ENCODE assay signal across 13 cellular contexts in the genomic region with DNA sequence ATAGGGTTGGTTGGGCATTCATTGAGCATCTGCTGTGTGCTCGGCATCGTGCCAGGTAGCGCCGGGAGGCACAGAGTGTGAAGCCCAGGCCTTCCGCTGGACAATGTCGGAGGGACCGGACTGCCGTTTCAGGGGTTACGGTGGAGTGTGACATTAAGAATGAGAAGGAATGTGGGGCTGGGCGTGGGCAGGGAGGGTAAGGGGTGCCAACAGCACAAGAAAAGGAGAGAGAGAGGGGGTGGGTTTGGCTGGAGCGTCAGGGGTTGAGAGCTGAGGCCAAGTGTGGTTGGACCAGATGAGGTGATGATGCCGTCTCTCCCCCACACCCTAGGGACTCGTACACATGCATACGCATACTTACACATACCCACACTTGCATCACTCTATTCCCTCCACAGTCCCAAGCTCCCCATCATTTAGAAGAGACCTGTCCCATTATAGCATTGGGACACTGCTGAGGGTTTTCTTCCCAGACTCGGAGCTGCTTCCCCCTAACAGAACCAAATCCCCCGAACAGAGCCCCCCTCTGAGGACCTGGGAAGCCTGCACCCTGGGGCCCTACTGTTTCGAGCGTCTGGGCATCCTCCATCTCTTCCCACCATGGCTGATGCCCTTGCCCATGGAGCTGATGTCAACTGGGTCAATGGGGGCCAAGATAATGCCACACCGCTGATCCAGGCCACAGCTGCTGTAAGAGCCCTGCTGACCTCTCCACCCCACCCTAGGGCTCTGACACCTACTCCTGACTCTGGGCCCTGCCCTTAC. TPM values are rescaled to one million over a fixed set of nuclear protein-coding genes. Genes with fewer than 3 reads are reported as not detected.
DNase-seq lines count a peak whose midpoint lies in the region; ATAC-seq, FAIRE-seq and TF ChIP-seq lines count a peak whose summit lies in the region.
"Had no signal": no experiment of that assay in that cellular context is flagged by ENCODE, and none has a peak within 500 bp of the region (broad histone marks: within the 10 kb centered on the region; RNA-seq: fewer than 3 reads in every experiment).

No MANE protein-coding gene starts in this region.

- H3K4me1 ChIP-seq in HepG2 (ENCODE audit: insufficient read depth, low read length) (peaks cover 66% of the 10 kb centered on the region), right lobe of liver (peaks cover 0 to 26% (median 7%) of the 10 kb centered on the region in 4 donors), fibroblast of lung (ENCODE audit: control insufficient read depth, extremely low read depth, insufficient read depth, low read length) (peaks cover 15% of the 10 kb centered on the region), tibial nerve (peaks cover 0 to 56% (median 30%) of the 10 kb centered on the region in 4 donors), thyroid gland (peaks cover 21 to 32% of the 10 kb centered on the region in 2 donors)

- ATAC-seq in HepG2 (no peak), right lobe of liver (no peak)
- ATAC-seq: foreskin keratinocyte had no signal

- no peak for TF ChIP-seq CTCF in HepG2 (CRISPR knock-in tag; IDR thresholded peaks at IDR 0.05)
- TF ChIP-seq CTCF in right lobe of liver (IDR thresholded peaks at IDR 0.05): no peak
- no peak for TF ChIP-seq CTCF in fibroblast of lung (conservative IDR thresholded peaks at IDR 0.05 in 1 of 2, IDR thresholded peaks at IDR 0.05 in 1 of 2; ENCODE audit: low read depth in 1 of 2, low read length in 2 of 2)
- TF ChIP-seq CTCF in tibial nerve (IDR thresholded peaks at IDR 0.05): no peak
- TF ChIP-seq CTCF in thyroid gland (IDR thresholded peaks at IDR 0.05): no peak

- H4K20me1 ChIP-seq in HepG2 (ENCODE audit: insufficient read depth, low read length): peaks cover 13% of the 10 kb centered on the region; the same call in 1 of the 2 replicates
- no peaks in the 10 kb centered on the region for H4K20me1 ChIP-seq in fibroblast of lung (ENCODE audit: control insufficient read depth, extremely low read depth, insufficient read depth, low read length)

- H3K79me2 ChIP-seq in HepG2 (ENCODE audit: insufficient read depth, low read length): no peaks in the 10 kb centered on the region
- H3K79me2 ChIP-seq in fibroblast of lung (ENCODE audit: control insufficient read depth, insufficient read depth, low read length): peaks cover 16% of the 10 kb centered on the region

- no peaks in the 10 kb centered on the region for H3K36me3 ChIP-seq in HepG2 (replicated peaks in 1 of 2; ENCODE audit: control insufficient read depth in 1 of 2, insufficient read depth in 2 of 2, low read length in 2 of 2)
- no peaks in the 10 kb centered on the region for H3K36me3 ChIP-seq in right lobe of liver
- no peaks in the 10 kb centered on the region for H3K36me3 ChIP-seq in fibroblast of lung (ENCODE audit: control insufficient read depth, insufficient read depth, low read length)
- no peaks in the 10 kb centered on the region for H3K36me3 ChIP-seq in tibial nerve
- no peaks in the 10 kb centered on the region for H3K36me3 ChIP-seq in thyroid gland

- FAIRE-seq in HepG2 (lab: Jason Lieb, UNC): no peak

- CTCF ChIA-PET in HepG2 (lab: Yijun Ruan, JAX; ENCODE audit: low intra/inter-chr PET ratio, low total read pairs): interaction anchor here (5.9 kb wide), 1 partner anchor 25 kb away, joined by 41 read pairs; no protein-coding TSS in a partner anchor

- H3K4me2 ChIP-seq in HepG2 (ENCODE audit: low read depth, low read length) (peak overlapping the region; percentile 28; the same call in 1 of the 2 replicates), fibroblast of lung (ENCODE audit: extremely low read depth, insufficient read depth, low read length) (no peak overlapping the region)

- in situ Hi-C loops in HepG2 (cut with HindIII; ENCODE audit: extremely low pct_ligation_motif_present, low pct_unique_long_range_greater_than_20kb): no loop called here

- DNase-seq in HepG2 (ENCODE audit: low spot score) (no peak), right lobe of liver (no peak), fibroblast of lung (ENCODE audit: low read depth in 2 of 2) (peak; percentile 17 to 47), tibial nerve (ENCODE audit: low spot score in 2 of 2) (no peak), thyroid gland (no peak), NOMO-1 treated with dmso at 0.1 percent for 144 hours (lab: John Stamatoyannopoulos, UW; ENCODE audit: unreplicated experiment) (no peak)
- DNase-seq: activated CD4-positive, alpha-beta T cell treated with anti-CD3 and anti-CD28 coated beads for 1 hour; aorta; foreskin keratinocyte; NCI-H2171 treated with DMSO at 0.1 percent for 48 hours had no signal

- H2AFZ ChIP-seq in HepG2 (ENCODE audit: low read length) (no peak overlapping the region), fibroblast of lung (ENCODE audit: low read length) (no peak overlapping the region)

- H3K4me3 ChIP-seq in HepG2 (replicated peaks in 1 of 3; ENCODE audit: insufficient read depth in 1 of 3, low read depth in 2 of 3, low read length in 3 of 3) (no peak overlapping the region), right lobe of liver (no peak overlapping the region), fibroblast of lung (replicated peaks in 1 of 4; ENCODE audit: control extremely low read depth in 1 of 4, insufficient read depth in 1 of 4, low read depth in 3 of 4, low read length in 4 of 4) (no peak overlapping the region), tibial nerve (no peak overlapping the region), thyroid gland (replicated peaks in 1 of 3) (no peak overlapping the region)
- H3K4me3 ChIP-seq: BLaER1 treated with 17β-estradiol and CSF1 and Interleukin-3, amounts not matched to agents 10 nM and 100 nM had no signal

- peaks cover 0 to 11% of the 10 kb centered on the region in 2 experiments; a peak in 3 of 5 replicates for H3K27me3 ChIP-seq in HepG2 (ENCODE audit: control insufficient read depth in 1 of 2, insufficient read depth in 2 of 2, low read length in 2 of 2)
- H3K27me3 ChIP-seq in right lobe of liver: no peaks in the 10 kb centered on the region
- H3K27me3 ChIP-seq in fibroblast of lung (ENCODE audit: control insufficient read depth, insufficient read depth, low read length): peaks cover under 1% of the 10 kb centered on the region
- no peaks in the 10 kb centered on the region for H3K27me3 ChIP-seq in tibial nerve
- H3K27me3 ChIP-seq in thyroid gland: no peaks in the 10 kb centered on the region
- H3K27me3 ChIP-seq: BLaER1 treated with 17β-estradiol and CSF1 and Interleukin-3, amounts not matched to agents 10 nM and 100 nM had no signal

- H3K9ac ChIP-seq in HepG2 (ENCODE audit: insufficient read depth, low read depth, low read length): no peak overlapping the region
- H3K9ac ChIP-seq in fibroblast of lung (ENCODE audit: insufficient read depth, low read length): no peak overlapping the region

- peak in 1 of 2 experiments; percentile 22; a peak in 1 of 4 replicates for TF ChIP-seq POLR2A in HepG2 (IDR thresholded peaks at IDR 0.05; ENCODE audit: insufficient read depth in 1 of 2, low read depth in 2 of 2, low read length in 2 of 2)
- no peak for TF ChIP-seq POLR2A in right lobe of liver (IDR thresholded peaks at IDR 0.05)
- no peak for TF ChIP-seq POLR2A in tibial nerve (IDR thresholded peaks at IDR 0.05)
- no peak for TF ChIP-seq POLR2A in thyroid gland (IDR thresholded peaks at IDR 0.05)

- intact Hi-C loops in HepG2 (cut with micrococcal nuclease; ENCODE audit: unreplicated experiment) (no loop called here), right lobe of liver (cut with DNase I) (loop anchor here in 1 of 2 donors (10.0 kb wide), 1 partner anchor 74 kb away; no protein-coding TSS in a partner anchor), thyroid gland (cut with DNase I) (no loop called here)

- WGBS in HepG2 (ENCODE audit: low lambda C conversion rate): 67% methylated on average over 19 of the region's 19 CpGs
- WGBS in right lobe of liver (ENCODE audit: insufficient coverage, low coverage, low lambda C conversion rate, missing lambda C conversion rate): 65% methylated on average over 17 of the region's 19 CpGs
- 55 to 61% methylated on average over 19 of the region's 19 CpGs for WGBS in tibial nerve, 2 donors
- 75 to 79% methylated on average over 19 of the region's 19 CpGs for WGBS in thyroid gland, 2 donors

- BruUV-seq in HepG2 (replicated peaks; lab: Mats Ljungman, UMichigan): no TSS peak

- no peak for TF ChIP-seq RAD21 in HepG2 (CRISPR knock-in tag; IDR thresholded peaks at IDR 0.05)

- TF ChIP-seq EP300 in HepG2 (IDR thresholded peaks at IDR 0.05; ENCODE audit: low read depth in 2 of 2, low read length in 2 of 2) (no peak), HepG2 (CRISPR knock-in tag; IDR thresholded peaks at IDR 0.05; ENCODE audit: borderline replicate concordance) (no peak), tibial nerve (IDR thresholded peaks at IDR 0.05) (no peak)

- POLR2A ChIA-PET in HepG2 (lab: Yijun Ruan, JAX): interaction anchor here (0.9 to 2.3 kb wide), 6 partner anchors 14 to 67 kb away, joined by 3 to 7 read pairs (median 4); a partner anchor contains a TSS

- H3K9me3 ChIP-seq in HepG2 (ENCODE audit: low read length): no peaks in the 10 kb centered on the region
- no peaks in the 10 kb centered on the region for H3K9me3 ChIP-seq in right lobe of liver
- H3K9me3 ChIP-seq in fibroblast of lung (ENCODE audit: control insufficient read depth, insufficient read depth, low read depth, low read length): no peaks in the 10 kb centered on the region
- H3K9me3 ChIP-seq in tibial nerve: no peaks in the 10 kb centered on the region
- no peaks in the 10 kb centered on the region for H3K9me3 ChIP-seq in thyroid gland
- H3K9me3 ChIP-seq: BLaER1 treated with 17β-estradiol and CSF1 and Interleukin-3, amounts not matched to agents 10 nM and 100 nM had no signal

- no peak overlapping the region for H3K27ac ChIP-seq in HepG2 (ENCODE audit: extremely low read length, insufficient read depth, low read length)
- no peak overlapping the region for H3K27ac ChIP-seq in right lobe of liver
- H3K27ac ChIP-seq in fibroblast of lung (ENCODE audit: insufficient read depth, low read length): no peak overlapping the region
- H3K27ac ChIP-seq in tibial nerve: peak overlapping the region in 3 of 4 donors; percentile 96 to 100 (median 96)
- H3K27ac ChIP-seq in thyroid gland: no peak overlapping the region
- H3K27ac ChIP-seq: BLaER1 treated with 17β-estradiol and CSF1 and Interleukin-3, amounts not matched to agents 10 nM and 100 nM; foreskin keratinocyte had no signal

RNA-seq across cellular contexts. Expression of a gene that starts 3.3 kb away (rescaled TPM):
- total RNA-seq in HepG2 (2016; rRNA removed; fragmentation: Illumina TruSeq; extraction: Trizol): 1.3 and 1.6 TPM in 2 replicates
- 0.30 and 0.44 TPM in 2 replicates for total RNA-seq in HepG2 (2016; cell fraction: cytosol; rRNA removed; fragmentation: Illumina TruSeq; extraction: Trizol; ENCODE audit: low read depth)
- 0.79 and 1.5 TPM in 2 replicates for total RNA-seq in HepG2 (2016; cell fraction: insoluble cytoplasmic fraction; rRNA removed; fragmentation: Illumina TruSeq; extraction: Trizol)
- total RNA-seq in HepG2 (2016; cell fraction: membrane; rRNA removed; fragmentation: Illumina TruSeq; extraction: Trizol): 0.79 and 1.1 TPM in 2 replicates
- total RNA-seq in HepG2 (2016; cell fraction: nucleus; rRNA removed; fragmentation: Illumina TruSeq; extraction: Trizol): 0.93 and 1.2 TPM in 2 replicates
- 2.6 and 3.1 TPM in 2 replicates for polyA plus RNA-seq in HepG2 (2011; rRNA removed)
- 2.7 and 2.8 TPM in 2 replicates for polyA plus RNA-seq in HepG2 (2011; cell fraction: cytosol; rRNA removed)
- 2.5 TPM in 2 replicates for polyA plus RNA-seq in HepG2 (2011; cell fraction: nucleus; rRNA removed)
- polyA plus RNA-seq in HepG2 (2012): 1.4 and 1.8 TPM in 2 replicates
- polyA plus RNA-seq in HepG2 (2016; cell fraction: cytosol; fragmentation: Illumina TruSeq; extraction: Trizol; ENCODE audit: low read depth): 0.15 and 0.19 TPM in 2 replicates
- polyA plus RNA-seq in HepG2 (2016; cell fraction: insoluble cytoplasmic fraction; fragmentation: Illumina TruSeq; extraction: Trizol; ENCODE audit: low read depth): 1.0 and 1.3 TPM in 2 replicates
- polyA plus RNA-seq in HepG2 (2016; cell fraction: membrane; fragmentation: Illumina TruSeq; extraction: Trizol; ENCODE audit: low read depth): 0.49 and 0.56 TPM in 2 replicates
- 1.6 and 1.7 TPM in 2 replicates for polyA plus RNA-seq in HepG2 (2016; cell fraction: nucleus; fragmentation: Illumina TruSeq; extraction: Trizol; ENCODE audit: insufficient read depth, low read depth)
- polyA minus RNA-seq in HepG2 (2011; rRNA and poly(A)+ RNA removed; ENCODE audit: low replicate concordance): 4.4 and 4.6 TPM in 2 replicates
- 1.8 and 2.1 TPM in 2 replicates for polyA minus RNA-seq in HepG2 (2011; cell fraction: cytosol; rRNA and poly(A)+ RNA removed)
- 2.9 and 3.0 TPM in 2 replicates for polyA minus RNA-seq in HepG2 (2011; cell fraction: nucleus; rRNA and poly(A)+ RNA removed)
- 1 to 10 TPM; 2.2 to 4.4 (median 2.9) TPM for total RNA-seq in right lobe of liver
- total RNA-seq in fibroblast of lung: 8.8 and 9.0 TPM in 2 replicates
- polyA plus RNA-seq in fibroblast of lung: 8.4 and 11.9 TPM in 2 replicates
- polyA plus RNA-seq in fibroblast of lung (2012): 12.4 and 16.5 TPM in 2 replicates
- 14.4 and 26.7 TPM in 2 replicates for polyA minus RNA-seq in fibroblast of lung (ENCODE audit: low replicate concordance)
- 10 to 100 TPM; 25.3 to 35.4 (median 28.7) TPM for total RNA-seq in tibial nerve
- 10 to 100 TPM in 3 of 4 donors, 1 to 10 TPM in 1; 6.6 to 20.4 (median 18.7) TPM for total RNA-seq in thyroid gland

RNA-seq across cellular contexts. Expression of a gene that starts 6.3 kb away (rescaled TPM):
- total RNA-seq in HepG2 (2016; rRNA removed; fragmentation: Illumina TruSeq; extraction: Trizol): not detected in 2 replicates
- not detected in 2 replicates for total RNA-seq in HepG2 (2016; cell fraction: cytosol; rRNA removed; fragmentation: Illumina TruSeq; extraction: Trizol; ENCODE audit: low read depth)
- not detected in 2 replicates for total RNA-seq in HepG2 (2016; cell fraction: insoluble cytoplasmic fraction; rRNA removed; fragmentation: Illumina TruSeq; extraction: Trizol)
- total RNA-seq in HepG2 (2016; cell fraction: membrane; rRNA removed; fragmentation: Illumina TruSeq; extraction: Trizol): not detected in 2 replicates
- total RNA-seq in HepG2 (2016; cell fraction: nucleus; rRNA removed; fragmentation: Illumina TruSeq; extraction: Trizol): not detected in 2 replicates
- polyA plus RNA-seq in HepG2 (2011; rRNA removed): not detected in 2 replicates
- not detected in 2 replicates for polyA plus RNA-seq in HepG2 (2011; cell fraction: cytosol; rRNA removed)
- not detected in 2 replicates for polyA plus RNA-seq in HepG2 (2011; cell fraction: nucleus; rRNA removed)
- not detected in 2 replicates for polyA plus RNA-seq in HepG2 (2012)
- polyA plus RNA-seq in HepG2 (2016; cell fraction: cytosol; fragmentation: Illumina TruSeq; extraction: Trizol; ENCODE audit: low read depth): not detected in 2 replicates
- not detected in 2 replicates for polyA plus RNA-seq in HepG2 (2016; cell fraction: insoluble cytoplasmic fraction; fragmentation: Illumina TruSeq; extraction: Trizol; ENCODE audit: low read depth)
- not detected in 2 replicates for polyA plus RNA-seq in HepG2 (2016; cell fraction: membrane; fragmentation: Illumina TruSeq; extraction: Trizol; ENCODE audit: low read depth)
- polyA plus RNA-seq in HepG2 (2016; cell fraction: nucleus; fragmentation: Illumina TruSeq; extraction: Trizol; ENCODE audit: insufficient read depth, low read depth): not detected in 2 replicates
- not detected in 2 replicates for polyA minus RNA-seq in HepG2 (2011; rRNA and poly(A)+ RNA removed; ENCODE audit: low replicate concordance)
- polyA minus RNA-seq in HepG2 (2011; cell fraction: cytosol; rRNA and poly(A)+ RNA removed): not detected in 2 replicates
- polyA minus RNA-seq in HepG2 (2011; cell fraction: nucleus; rRNA and poly(A)+ RNA removed): 0.37 TPM in 1 of 2 replicates, not detected in the other
- not detected for total RNA-seq in right lobe of liver
- not detected in 2 replicates for total RNA-seq in fibroblast of lung
- not detected in 2 replicates for polyA plus RNA-seq in fibroblast of lung
- polyA plus RNA-seq in fibroblast of lung (2012): not detected in 2 replicates
- polyA minus RNA-seq in fibroblast of lung (ENCODE audit: low replicate concordance): not detected in 2 replicates
- not detected for total RNA-seq in tibial nerve
- not detected for total RNA-seq in thyroid gland
- total RNA-seq: aorta, foreskin keratinocyte, mesenteric fat pad, RPMI7951 had no signal
- polyA plus RNA-seq: aorta, foreskin keratinocyte had no signal

RNA-seq across cellular contexts. Expression of a gene that starts 12.3 kb away (rescaled TPM):
- total RNA-seq in HepG2 (2016; rRNA removed; fragmentation: Illumina TruSeq; extraction: Trizol) (1.3 TPM in 1 of 2 replicates, not detected in the other), right lobe of liver (1 to 10 TPM; 1.6 to 6.8 (median 2.7) TPM), fibroblast of lung (2.1 and 3.9 TPM in 2 replicates), tibial nerve (10 to 100 TPM in 3 of 4 donors, 1 to 10 TPM in 1; 8.1 to 33.1 (median 11.2) TPM), thyroid gland (1 to 10 TPM in 3 of 4 donors, under 1 TPM in 1; 0.89 to 7.1 (median 3.8) TPM)
- total RNA-seq in HepG2 (2016; cell fraction: cytosol; rRNA removed; fragmentation: Illumina TruSeq; extraction: Trizol; ENCODE audit: low read depth): 4.2 and 4.3 TPM in 2 replicates
- total RNA-seq in HepG2 (2016; cell fraction: insoluble cytoplasmic fraction; rRNA removed; fragmentation: Illumina TruSeq; extraction: Trizol): 2.2 TPM in 1 of 2 replicates, not detected in the other
- 2.8 and 4.1 TPM in 2 replicates for total RNA-seq in HepG2 (2016; cell fraction: membrane; rRNA removed; fragmentation: Illumina TruSeq; extraction: Trizol)
- not detected in 2 replicates for total RNA-seq in HepG2 (2016; cell fraction: nucleus; rRNA removed; fragmentation: Illumina TruSeq; extraction: Trizol)
- polyA plus RNA-seq in HepG2 (2011; rRNA removed) (2.5 and 3.1 TPM in 2 replicates), fibroblast of lung (0.06 and 0.40 TPM in 2 replicates)
- polyA plus RNA-seq in HepG2 (2011; cell fraction: cytosol; rRNA removed): 2.2 and 2.5 TPM in 2 replicates
- polyA plus RNA-seq in HepG2 (2011; cell fraction: nucleus; rRNA removed): 3.8 and 5.2 TPM in 2 replicates
- 3.7 and 6.1 TPM in 2 replicates for polyA plus RNA-seq in HepG2 (2012)
- polyA plus RNA-seq in HepG2 (2016; cell fraction: cytosol; fragmentation: Illumina TruSeq; extraction: Trizol; ENCODE audit: low read depth): 2.3 and 3.5 TPM in 2 replicates
- not detected in 2 replicates for polyA plus RNA-seq in HepG2 (2016; cell fraction: insoluble cytoplasmic fraction; fragmentation: Illumina TruSeq; extraction: Trizol; ENCODE audit: low read depth)
- polyA plus RNA-seq in HepG2 (2016; cell fraction: membrane; fragmentation: Illumina TruSeq; extraction: Trizol; ENCODE audit: low read depth): 0.87 TPM in 1 of 2 replicates, not detected in the other
- 1.2 and 2.1 TPM in 2 replicates for polyA plus RNA-seq in HepG2 (2016; cell fraction: nucleus; fragmentation: Illumina TruSeq; extraction: Trizol; ENCODE audit: insufficient read depth, low read depth)
- polyA minus RNA-seq in HepG2 (2011; rRNA and poly(A)+ RNA removed; ENCODE audit: low replicate concordance): 0.12 TPM in 1 of 2 replicates, not detected in the other
- polyA minus RNA-seq in HepG2 (2011; cell fraction: cytosol; rRNA and poly(A)+ RNA removed): not detected in 2 replicates
- not detected in 2 replicates for polyA minus RNA-seq in HepG2 (2011; cell fraction: nucleus; rRNA and poly(A)+ RNA removed)
- polyA plus RNA-seq in fibroblast of lung (2012): 3.7 and 4.6 TPM in 2 replicates
- polyA minus RNA-seq in fibroblast of lung (ENCODE audit: low replicate concordance): 4.8 TPM in 1 of 2 replicates, not detected in the other

RNA-seq across cellular contexts. Expression of a gene that starts 19.5 kb away (rescaled TPM):
- total RNA-seq in HepG2 (2016; rRNA removed; fragmentation: Illumina TruSeq; extraction: Trizol) (6.7 and 15.7 TPM in 2 replicates), right lobe of liver (10 to 100 TPM in 4 of 6 experiments, 1 to 10 TPM in 2; 4.2 to 22.1 (median 10.8) TPM), fibroblast of lung (18.2 and 20.1 TPM in 2 replicates), tibial nerve (10 to 100 TPM; 16.2 to 40.2 (median 27.5) TPM), thyroid gland (10 to 100 TPM; 18.5 to 32.8 (median 22.5) TPM)
- 2.2 and 2.3 TPM in 2 replicates for total RNA-seq in HepG2 (2016; cell fraction: cytosol; rRNA removed; fragmentation: Illumina TruSeq; extraction: Trizol; ENCODE audit: low read depth)
- total RNA-seq in HepG2 (2016; cell fraction: insoluble cytoplasmic fraction; rRNA removed; fragmentation: Illumina TruSeq; extraction: Trizol): 4.5 and 17.1 TPM in 2 replicates
- 3.5 and 4.6 TPM in 2 replicates for total RNA-seq in HepG2 (2016; cell fraction: membrane; rRNA removed; fragmentation: Illumina TruSeq; extraction: Trizol)
- 28.3 and 30.1 TPM in 2 replicates for total RNA-seq in HepG2 (2016; cell fraction: nucleus; rRNA removed; fragmentation: Illumina TruSeq; extraction: Trizol)
- polyA plus RNA-seq in HepG2 (2011; rRNA removed) (14.8 and 15.3 TPM in 2 replicates), fibroblast of lung (6.0 and 8.3 TPM in 2 replicates)
- polyA plus RNA-seq in HepG2 (2011; cell fraction: cytosol; rRNA removed): 5.0 and 5.4 TPM in 2 replicates
- 162 and 199 TPM in 2 replicates for polyA plus RNA-seq in HepG2 (2011; cell fraction: nucleus; rRNA removed)
- polyA plus RNA-seq in HepG2 (2012): 12.4 and 15.4 TPM in 2 replicates
- 0.95 and 1.2 TPM in 2 replicates for polyA plus RNA-seq in HepG2 (2016; cell fraction: cytosol; fragmentation: Illumina TruSeq; extraction: Trizol; ENCODE audit: low read depth)
- 4.4 and 6.1 TPM in 2 replicates for polyA plus RNA-seq in HepG2 (2016; cell fraction: insoluble cytoplasmic fraction; fragmentation: Illumina TruSeq; extraction: Trizol; ENCODE audit: low read depth)
- 1.1 and 1.9 TPM in 2 replicates for polyA plus RNA-seq in HepG2 (2016; cell fraction: membrane; fragmentation: Illumina TruSeq; extraction: Trizol; ENCODE audit: low read depth)
- 84.2 and 94.7 TPM in 2 replicates for polyA plus RNA-seq in HepG2 (2016; cell fraction: nucleus; fragmentation: Illumina TruSeq; extraction: Trizol; ENCODE audit: insufficient read depth, low read depth)
- polyA minus RNA-seq in HepG2 (2011; rRNA and poly(A)+ RNA removed; ENCODE audit: low replicate concordance): 25.4 and 35.0 TPM in 2 replicates
- 3.8 and 5.9 TPM in 2 replicates for polyA minus RNA-seq in HepG2 (2011; cell fraction: cytosol; rRNA and poly(A)+ RNA removed)
- 43.5 and 53.5 TPM in 2 replicates for polyA minus RNA-seq in HepG2 (2011; cell fraction: nucleus; rRNA and poly(A)+ RNA removed)
- polyA plus RNA-seq in fibroblast of lung (2012): 9.6 and 10.8 TPM in 2 replicates
- 34.3 and 36.6 TPM in 2 replicates for polyA minus RNA-seq in fibroblast of lung (ENCODE audit: low replicate concordance)

RNA-seq across cellular contexts. Expression of a gene that starts 32.2 kb away (rescaled TPM):
- 1.7 and 2.0 TPM in 2 replicates for total RNA-seq in HepG2 (2016; rRNA removed; fragmentation: Illumina TruSeq; extraction: Trizol)
- 0.71 and 1.2 TPM in 2 replicates for total RNA-seq in HepG2 (2016; cell fraction: cytosol; rRNA removed; fragmentation: Illumina TruSeq; extraction: Trizol; ENCODE audit: low read depth)
- total RNA-seq in HepG2 (2016; cell fraction: insoluble cytoplasmic fraction; rRNA removed; fragmentation: Illumina TruSeq; extraction: Trizol): 2.0 and 2.8 TPM in 2 replicates
- total RNA-seq in HepG2 (2016; cell fraction: membrane; rRNA removed; fragmentation: Illumina TruSeq; extraction: Trizol): 0.71 and 0.76 TPM in 2 replicates
- total RNA-seq in HepG2 (2016; cell fraction: nucleus; rRNA removed; fragmentation: Illumina TruSeq; extraction: Trizol): 2.0 and 3.9 TPM in 2 replicates
- 3.5 and 3.7 TPM in 2 replicates for polyA plus RNA-seq in HepG2 (2011; rRNA removed)
- 3.3 and 6.1 TPM in 2 replicates for polyA plus RNA-seq in HepG2 (2011; cell fraction: cytosol; rRNA removed)
- 10.9 and 13.6 TPM in 2 replicates for polyA plus RNA-seq in HepG2 (2011; cell fraction: nucleus; rRNA removed)
- polyA plus RNA-seq in HepG2 (2012): 1.6 and 2.2 TPM in 2 replicates
- polyA plus RNA-seq in HepG2 (2016; cell fraction: cytosol; fragmentation: Illumina TruSeq; extraction: Trizol; ENCODE audit: low read depth): 0.31 and 0.40 TPM in 2 replicates
- polyA plus RNA-seq in HepG2 (2016; cell fraction: insoluble cytoplasmic fraction; fragmentation: Illumina TruSeq; extraction: Trizol; ENCODE audit: low read depth): 2.1 and 2.7 TPM in 2 replicates
- 0.56 and 0.62 TPM in 2 replicates for polyA plus RNA-seq in HepG2 (2016; cell fraction: membrane; fragmentation: Illumina TruSeq; extraction: Trizol; ENCODE audit: low read depth)
- polyA plus RNA-seq in HepG2 (2016; cell fraction: nucleus; fragmentation: Illumina TruSeq; extraction: Trizol; ENCODE audit: insufficient read depth, low read depth): 6.2 and 6.7 TPM in 2 replicates
- polyA minus RNA-seq in HepG2 (2011; rRNA and poly(A)+ RNA removed; ENCODE audit: low replicate concordance): 11.2 and 22.8 TPM in 2 replicates
- polyA minus RNA-seq in HepG2 (2011; cell fraction: cytosol; rRNA and poly(A)+ RNA removed): 2.6 and 2.9 TPM in 2 replicates
- polyA minus RNA-seq in HepG2 (2011; cell fraction: nucleus; rRNA and poly(A)+ RNA removed): 8.7 and 9.3 TPM in 2 replicates
- total RNA-seq in right lobe of liver: 1 to 10 TPM; 2.9 to 5.1 (median 4.0) TPM
- 0.66 and 1.0 TPM in 2 replicates for total RNA-seq in fibroblast of lung
- polyA plus RNA-seq in fibroblast of lung: 0.15 and 0.20 TPM in 2 replicates
- 0.13 and 0.29 TPM in 2 replicates for polyA plus RNA-seq in fibroblast of lung (2012)
- polyA minus RNA-seq in fibroblast of lung (ENCODE audit: low replicate concordance): 0.24 and 0.48 TPM in 2 replicates
- 1 to 10 TPM; 2.4 to 9.8 (median 6.0) TPM for total RNA-seq in tibial nerve
- total RNA-seq in thyroid gland: 10 to 100 TPM; 11.0 to 30.2 (median 15.9) TPM

Comparison
In these comparisons a context has a peak if more than half of its experiments do, and no peak if none do; other contexts are left out.
1. DNase-seq: peak in fibroblast of lung (2 of 2); none in HepG2 (single experiment), right lobe of liver (0 of 3), tibial nerve (0 of 2), thyroid gland (0 of 2) and NOMO-1 treated with dmso at 0.1 percent for 144 hours (single experiment).
2. H3K27ac ChIP-seq: peak in tibial nerve (3 of 4); none in HepG2 (single experiment), right lobe of liver (0 of 3), fibroblast of lung (single experiment) and thyroid gland (0 of 3).